In genomic region chr4:151287409-151287808, GRCh38 we compare ENCODE assay signal across 25 cellular contexts. TPM values are rescaled to one million over a fixed set of nuclear protein-coding genes. Genes with fewer than 3 reads are reported as not detected.
A peak's percentile ranks its signal among the peaks of the same experiment; 100 is the strongest.
DNase-seq lines count a peak whose midpoint lies in the region; ATAC-seq and FAIRE-seq lines count a peak whose summit lies in the region.
"Had no signal": no experiment of that assay in that cellular context is flagged by ENCODE, and none has a peak within 500 bp of the region (broad histone marks: within the 10 kb centered on the region; RNA-seq: fewer than 3 reads in every experiment).

No MANE protein-coding gene starts in this region.

- H3K9me3 ChIP-seq in MG63, result no peaks in the 10 kb centered on the region
- H3K9me3 ChIP-seq: A549, Caco-2, SJSA1 had no signal

- no peak for FAIRE-seq in HTR-8/SVneo (lab: Jason Lieb, UNC)
- FAIRE-seq: A549, GM12892, GM19239 had no signal

- no peak overlapping the region for H3K4me3 ChIP-seq in MG63
- H3K4me3 ChIP-seq: A549, PC-9, SJSA1 had no signal

- H3K36me3 ChIP-seq in MG63, result no peaks in the 10 kb centered on the region
- H3K36me3 ChIP-seq: SJSA1 had no signal

- H3K27me3 ChIP-seq in MG63, result no peaks in the 10 kb centered on the region
- H3K27me3 ChIP-seq: SJSA1 had no signal

- no peak for ATAC-seq in GM18861 (IDR thresholded peaks at IDR 0.05; ENCODE audit: unreplicated experiment)
- no peak for ATAC-seq in HG03457 (IDR thresholded peaks at IDR 0.05; ENCODE audit: unreplicated experiment)
- ATAC-seq: A549; CD8-positive, alpha-beta T cell had no signal

- DNase-seq in EH (ENCODE audit: low read depth) (peak; percentile 34), MG63 (peak; percentile 2), dermis blood vessel endothelial cell (peak; percentile 47), lung microvascular endothelial cell (ENCODE audit: low read depth in 2 of 2) (peak; percentile 29 to 52), HTR-8/SVneo (ENCODE audit: insufficient read length, low spot score) (no peak), mucosa of gallbladder (ENCODE audit: low spot score) (no peak)
- DNase-seq: Caco-2; CD8-positive, alpha-beta T cell; H7; NCI-H1105 treated with DMSO at 0.1 percent for 48 hours; NCI-H146; NCI-H1930; NCI-H2107; NCI-H524; NCI-H748 treated with DMSO at 0.1 percent for 48 hours; NK-92 treated with Interleukin-12 subunit alpha and Interleukin-12 subunit beta, amount 100 ng/mL, for 24 hours; PC-9; Right ventricle myocardium superior; RPMI8226 had no signal

RNA-seq across cellular contexts. Expression of gene PRSS48, which starts 10.4 kb away (rescaled TPM):
- total RNA-seq in MG63 (2014; rRNA removed; shearing (Covaris generic); ENCODE audit: low replicate concordance), result not detected in 2 replicates
- not detected in 2 replicates for total RNA-seq in dermis blood vessel endothelial cell
- not detected in 2 replicates for total RNA-seq in lung microvascular endothelial cell
- total RNA-seq in mucosa of gallbladder, result not detected
- total RNA-seq: Caco-2; CD8-positive, alpha-beta T cell; H7; PC-9; Right ventricle myocardium superior; SJSA1 had no signal

RNA-seq across cellular contexts. Expression of gene SH3D19, which starts 38.0 kb away (rescaled TPM):
- 5.3 and 7.0 TPM in 2 replicates for total RNA-seq in MG63 (2014; rRNA removed; shearing (Covaris generic); ENCODE audit: low replicate concordance)
- 50.2 and 67.3 TPM in 2 replicates for total RNA-seq in dermis blood vessel endothelial cell
- 30.7 and 36.3 TPM in 2 replicates for total RNA-seq in lung microvascular endothelial cell
- 136 TPM for total RNA-seq in mucosa of gallbladder

Comparison
In these comparisons a context has a peak if more than half of its experiments do, and no peak if none do; other contexts are left out.
1. DNase-seq: peak in EH (single experiment), MG63 (single experiment), dermis blood vessel endothelial cell (single experiment) and lung microvascular endothelial cell (2 of 2); none in HTR-8/SVneo (single experiment) and mucosa of gallbladder (single experiment).